ENCODE assay signal across 7 cellular contexts in genomic region chr22:38700271-38700788, GRCh38. TPM values are rescaled to one million over a fixed set of nuclear protein-coding genes. Genes with fewer than 3 reads are reported as not detected.
DNase-seq lines count a peak whose midpoint lies in the region; ATAC-seq and TF ChIP-seq lines count a peak whose summit lies in the region.

No MANE protein-coding gene starts in this region.

- H2BK12ac ChIP-seq in neuronal stem cell (ENCODE audit: low read length) = no peak overlapping the region

- H3K27me3 ChIP-seq in neuronal stem cell (ENCODE audit: control insufficient read depth in 3 of 3, insufficient read depth in 3 of 3, low read depth in 1 of 3, low read length in 3 of 3) = no peaks in the 10 kb centered on the region

- peak; percentile 65 for DNase-seq in WTC11 (ENCODE audit: low spot score)
- DNase-seq in foreskin fibroblast = peak in 1 of 2 donors; percentile 77
- no peak for DNase-seq in neuronal stem cell (ENCODE audit: low spot score)
- no peak for DNase-seq in NCI-H146 (lab: John Stamatoyannopoulos, UW)
- no peak for DNase-seq in middle frontal gyrus (ENCODE audit: extremely low spot score, low spot score)

- H3K27ac Mint-ChIP-seq in WTC11 = peak overlapping the region; percentile 91; the same call in 1 of the 2 replicates

- H3K23ac ChIP-seq in neuronal stem cell (ENCODE audit: low read depth, low read length, poor library complexity) = peak overlapping the region; percentile 92

- CTCF ChIA-PET in WTC11 (lab: Charles Lee) = interaction anchor here (0.5 to 1.5 kb wide), 2 partner anchors 92 to 170 kb away, joined by 3 to 4 read pairs; no protein-coding TSS in a partner anchor

- H3K18ac ChIP-seq in neuronal stem cell (ENCODE audit: low read length) = peak overlapping the region; percentile 93

- H3K4me2 ChIP-seq in neuronal stem cell (ENCODE audit: insufficient read depth, low read length, poor library complexity, severe bottlenecking) = peak overlapping the region; percentile 82

- H4K91ac ChIP-seq in neuronal stem cell (ENCODE audit: low read depth, low read length, poor library complexity) = no peak overlapping the region

- peak overlapping the region; percentile 94 for H3K9ac ChIP-seq in neuronal stem cell (ENCODE audit: low read depth, low read length, poor library complexity)

- no peak overlapping the region for H4K8ac ChIP-seq in neuronal stem cell (ENCODE audit: low read depth, low read length)

- peak; percentile 3 for ATAC-seq in HG03103 (IDR thresholded peaks at IDR 0.05; ENCODE audit: low read depth, unreplicated experiment)
- peak; percentile 3 for ATAC-seq in WTC11

- peaks cover 0 to 34% of the 10 kb centered on the region in 2 donors for H3K36me3 ChIP-seq in neuronal stem cell (replicated peaks in 1 of 2; ENCODE audit: control insufficient read depth in 2 of 2, insufficient read depth in 2 of 2, low read length in 2 of 2)

- no peaks in the 10 kb centered on the region for H3K9me3 Mint-ChIP-seq in WTC11

- no peak overlapping the region for H2AK5ac ChIP-seq in neuronal stem cell (ENCODE audit: low read depth, low read length)

- peaks cover 8% of the 10 kb centered on the region; the same call in 1 of the 2 replicates for H3K36me3 Mint-ChIP-seq in WTC11

- no peak for TF ChIP-seq CTCF in GM12875 (IDR thresholded peaks at IDR 0.05; ENCODE audit: borderline replicate concordance, insufficient read depth, low read depth, low read length)
- no peak for TF ChIP-seq CTCF in WTC11 (IDR thresholded peaks at IDR 0.05)
- TF ChIP-seq CTCF in foreskin fibroblast (IDR thresholded peaks at IDR 0.05; ENCODE audit: low read depth, low read length) = no peak

- no peaks in the 10 kb centered on the region for H3K9me3 ChIP-seq in neuronal stem cell (replicated peaks in 1 of 2; ENCODE audit: control insufficient read depth in 2 of 2, insufficient read depth in 1 of 2, low read depth in 1 of 2, low read length in 2 of 2)

- no CpG with 5 or more reads among the region's 57 CpGs for WGBS in neuronal stem cell (ENCODE audit: extremely low coverage in 2 of 2, insufficient read length in 2 of 2, insufficient replicate concordance in 1 of 2), 2 donors

- no peak overlapping the region for H3K4ac ChIP-seq in neuronal stem cell (ENCODE audit: low read length)

- peaks cover 2% of the 10 kb centered on the region for H3K79me1 ChIP-seq in neuronal stem cell (ENCODE audit: low read depth, low read length)

- H2BK5ac ChIP-seq in neuronal stem cell (ENCODE audit: low read length) = peak overlapping the region; percentile 89

- H3K4me3 Mint-ChIP-seq in WTC11 = peak overlapping the region; percentile 96

- H3K14ac ChIP-seq in neuronal stem cell (ENCODE audit: low read length) = peak overlapping the region; percentile 31

- no peak overlapping the region for H3K27ac ChIP-seq in neuronal stem cell (replicated peaks; ENCODE audit: low read length)

- peak overlapping the region; percentile 93 for H2AFZ ChIP-seq in neuronal stem cell (ENCODE audit: low read length)

- H2BK120ac ChIP-seq in neuronal stem cell (ENCODE audit: low read depth, low read length) = no peak overlapping the region

- no peaks in the 10 kb centered on the region; the same call in 1 of the 2 replicates for H3K27me3 Mint-ChIP-seq in WTC11 (ENCODE audit: low read depth)

- POLR2A ChIA-PET in WTC11 (lab: Charles Lee) = interaction anchor here (1.2 kb wide), 1 partner anchor 19 kb away, joined by 9 read pairs; the partner anchor contains the start of gene TOMM22

- H2BK15ac ChIP-seq in neuronal stem cell (ENCODE audit: low read length) = peak overlapping the region; percentile 52

- H3K4me3 ChIP-seq in GM12875 (ENCODE audit: low read depth, low read length) (peak overlapping the region; percentile 87), foreskin fibroblast (ENCODE audit: low read depth in 1 of 2, low read length in 2 of 2) (peak overlapping the region; percentile 82 to 88), neuronal stem cell (ENCODE audit: low read length in 2 of 2) (peak overlapping the region; percentile 75 to 96)

- H3K4me1 Mint-ChIP-seq in WTC11 = peaks cover 56% of the 10 kb centered on the region

- H3K4me1 ChIP-seq in neuronal stem cell (ENCODE audit: control insufficient read depth in 2 of 2, insufficient read depth in 1 of 2, low read depth in 1 of 2, low read length in 2 of 2) = peaks cover 18 to 38% of the 10 kb centered on the region in 2 donors

TF ChIP-seq in WTC11, 78 proteins besides CTCF, POLR2A, EP300 and RAD21:
- TF ChIP-seq, protein P1, sequence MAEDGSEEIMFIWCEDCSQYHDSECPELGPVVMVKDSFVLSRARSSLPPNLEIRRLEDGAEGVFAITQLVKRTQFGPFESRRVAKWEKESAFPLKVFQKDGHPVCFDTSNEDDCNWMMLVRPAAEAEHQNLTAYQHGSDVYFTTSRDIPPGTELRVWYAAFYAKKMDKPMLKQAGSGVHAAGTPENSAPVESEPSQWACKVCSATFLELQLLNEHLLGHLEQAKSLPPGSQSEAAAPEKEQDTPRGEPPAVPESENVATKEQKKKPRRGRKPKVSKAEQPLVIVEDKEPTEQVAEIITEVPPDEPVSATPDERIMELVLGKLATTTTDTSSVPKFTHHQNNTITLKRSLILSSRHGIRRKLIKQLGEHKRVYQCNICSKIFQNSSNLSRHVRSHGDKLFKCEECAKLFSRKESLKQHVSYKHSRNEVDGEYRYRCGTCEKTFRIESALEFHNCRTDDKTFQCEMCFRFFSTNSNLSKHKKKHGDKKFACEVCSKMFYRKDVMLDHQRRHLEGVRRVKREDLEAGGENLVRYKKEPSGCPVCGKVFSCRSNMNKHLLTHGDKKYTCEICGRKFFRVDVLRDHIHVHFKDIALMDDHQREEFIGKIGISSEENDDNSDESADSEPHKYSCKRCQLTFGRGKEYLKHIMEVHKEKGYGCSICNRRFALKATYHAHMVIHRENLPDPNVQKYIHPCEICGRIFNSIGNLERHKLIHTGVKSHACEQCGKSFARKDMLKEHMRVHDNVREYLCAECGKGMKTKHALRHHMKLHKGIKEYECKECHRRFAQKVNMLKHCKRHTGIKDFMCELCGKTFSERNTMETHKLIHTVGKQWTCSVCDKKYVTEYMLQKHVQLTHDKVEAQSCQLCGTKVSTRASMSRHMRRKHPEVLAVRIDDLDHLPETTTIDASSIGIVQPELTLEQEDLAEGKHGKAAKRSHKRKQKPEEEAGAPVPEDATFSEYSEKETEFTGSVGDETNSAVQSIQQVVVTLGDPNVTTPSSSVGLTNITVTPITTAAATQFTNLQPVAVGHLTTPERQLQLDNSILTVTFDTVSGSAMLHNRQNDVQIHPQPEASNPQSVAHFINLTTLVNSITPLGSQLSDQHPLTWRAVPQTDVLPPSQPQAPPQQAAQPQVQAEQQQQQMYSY (CRISPR knock-in tag; IDR thresholded peaks at IDR 0.05) = no peak
- TF ChIP-seq MAX (CRISPR knock-in tag; IDR thresholded peaks at IDR 0.05) = peak; percentile 16; the same call in 1 of the 2 replicates

RNA-seq across cellular contexts. Expression of gene JOSD1, which starts 0.4 kb away (rescaled TPM):
- 22.2 to 26.2 TPM (median 24.5 TPM) in 3 replicates for total RNA-seq in WTC11 (2021)
- polyA plus RNA-seq in neuronal stem cell (2013, experiment 1 of 2) = 22.9 TPM
- 21.5 TPM for polyA plus RNA-seq in neuronal stem cell (2013, experiment 2 of 2)

RNA-seq across cellular contexts. Expression of gene GTPBP1, which starts 5.4 kb away (rescaled TPM):
- 98.9 to 108 TPM (median 101 TPM) in 3 replicates for total RNA-seq in WTC11 (2021)
- 47.8 TPM for polyA plus RNA-seq in neuronal stem cell (2013, experiment 1 of 2)
- 48.3 TPM for polyA plus RNA-seq in neuronal stem cell (2013, experiment 2 of 2)

RNA-seq across cellular contexts. Expression of gene TOMM22, which starts 18.6 kb away (rescaled TPM):
- 131 to 146 TPM (median 135 TPM) in 3 replicates for total RNA-seq in WTC11 (2021)
- polyA plus RNA-seq in neuronal stem cell (2013, experiment 1 of 2) = 62.5 TPM
- 63.9 TPM for polyA plus RNA-seq in neuronal stem cell (2013, experiment 2 of 2)

RNA-seq across cellular contexts. Expression of gene CBY1, which starts 43.9 kb away (rescaled TPM):
- 26.5 to 28.3 TPM (median 28.1 TPM) in 3 replicates for total RNA-seq in WTC11 (2021)
- 39.4 TPM for polyA plus RNA-seq in neuronal stem cell (2013, experiment 1 of 2)
- polyA plus RNA-seq in neuronal stem cell (2013, experiment 2 of 2) = 40.4 TPM

RNA-seq across cellular contexts. Expression of gene FAM227A, which starts 44.1 kb away (rescaled TPM):
- total RNA-seq in WTC11 (2021) = 3.8 to 6.3 TPM (median 6.0 TPM) in 3 replicates
- polyA plus RNA-seq in neuronal stem cell (2013, experiment 1 of 2) = 4.9 TPM
- 5.2 TPM for polyA plus RNA-seq in neuronal stem cell (2013, experiment 2 of 2)
